In genomic region chr15:56608993-56609392, GRCh38 we compare ENCODE assay signal across 19 cellular contexts.
DNase-seq lines count a peak whose midpoint lies in the region; ATAC-seq, FAIRE-seq and TF ChIP-seq lines count a peak whose summit lies in the region.
"Had no signal": no experiment of that assay in that cellular context is flagged by ENCODE, and none has a peak within 500 bp of the region (broad histone marks: within the 10 kb centered on the region; RNA-seq: fewer than 3 reads in every experiment).

No MANE protein-coding gene starts in this region.

- TF ChIP-seq CTCF in nephron progenitor cell (IDR thresholded peaks at IDR 0.05) = no peak

- H3K4me3 Mint-ChIP-seq in nephron progenitor cell = no peak overlapping the region
- H3K4me3 Mint-ChIP-seq: activated CD4-positive, alpha-beta T cell treated with anti-CD3 and anti-CD28 coated beads for 36 hours; activated naive CD8-positive, alpha-beta T cell treated with anti-CD3 and anti-CD28 coated beads for 36 hours; endodermal cell; stimulated activated naive CD8-positive, alpha-beta T cell treated with anti-CD3 and anti-CD28 coated beads, Interleukin-15, Interleukin-2, amounts not matched to agents 100 ng/mL and 50 ng/mL, for 24 hours; T-helper 1 cell treated with Interleukin-12 subunit alpha and Interleukin-12 subunit beta and Interleukin-4 antibody, amounts not matched to agents 30 μg/mL and 1 μg/mL, for 36 hours had no signal

- no peak for FAIRE-seq in RCC 7860 (lab: Jason Lieb, UNC)
- FAIRE-seq: frontal cortex had no signal

- H3K27me3 Mint-ChIP-seq in nephron progenitor cell (ENCODE audit: low read depth, poor library complexity) = no peaks in the 10 kb centered on the region

- no peaks in the 10 kb centered on the region for H3K4me1 Mint-ChIP-seq in nephron progenitor cell
- H3K4me1 Mint-ChIP-seq: endodermal cell had no signal

- H3K36me3 Mint-ChIP-seq in nephron progenitor cell (ENCODE audit: low read depth) = no peaks in the 10 kb centered on the region

- DNase-seq in germinal center (ENCODE audit: low spot score) (peak; percentile 29), nephron progenitor cell (no peak), RCC 7860 (ENCODE audit: low spot score) (no peak), left lobe of liver (ENCODE audit: low spot score) (no peak), NCI-H1105 (lab: John Stamatoyannopoulos, UW) (no peak)
- DNase-seq: activated CD4-positive, alpha-beta T cell treated with anti-CD3 and anti-CD28 coated beads for 36 hours; activated naive CD8-positive, alpha-beta T cell treated with anti-CD3 and anti-CD28 coated beads for 36 hours; BE2C; endodermal cell; mesenchymal stem cell; NCI-H345; nucleus accumbens had no signal

- H3K9me3 Mint-ChIP-seq in nephron progenitor cell = peaks cover 23% of the 10 kb centered on the region
- H3K9me3 Mint-ChIP-seq: activated naive CD8-positive, alpha-beta T cell treated with anti-CD3 and anti-CD28 coated beads for 36 hours; stimulated activated naive CD8-positive, alpha-beta T cell treated with anti-CD3 and anti-CD28 coated beads, Interleukin-15, Interleukin-2, amounts not matched to agents 100 ng/mL and 50 ng/mL, for 24 hours had no signal

- ATAC-seq in GM18517 (IDR thresholded peaks at IDR 0.05; ENCODE audit: unreplicated experiment) (peak; percentile 62), GM21529 (IDR thresholded peaks at IDR 0.05; ENCODE audit: unreplicated experiment) (peak; percentile 60), HG03354 (IDR thresholded peaks at IDR 0.05; ENCODE audit: poor library complexity, severe bottlenecking, unreplicated experiment) (peak; percentile 63), left lobe of liver (no peak)
- ATAC-seq: activated CD4-positive, alpha-beta T cell treated with anti-CD3 and anti-CD28 coated beads for 36 hours; Panc1 had no signal

- H3K27ac Mint-ChIP-seq in nephron progenitor cell = no peak overlapping the region
- H3K27ac Mint-ChIP-seq: activated CD4-positive, alpha-beta T cell treated with anti-CD3 and anti-CD28 coated beads for 36 hours; activated naive CD8-positive, alpha-beta T cell treated with anti-CD3 and anti-CD28 coated beads for 36 hours; endodermal cell; stimulated activated naive CD8-positive, alpha-beta T cell treated with anti-CD3 and anti-CD28 coated beads, Interleukin-15, Interleukin-2, amounts not matched to agents 100 ng/mL and 50 ng/mL, for 24 hours; T-helper 1 cell treated with Interleukin-12 subunit alpha and Interleukin-12 subunit beta and Interleukin-4 antibody, amounts not matched to agents 30 μg/mL and 1 μg/mL, for 36 hours had no signal
